8 cellular contexts compared by ENCODE assay signal in genomic region chr1:155227261-155228095, GRCh38. TPM values are rescaled to one million over a fixed set of nuclear protein-coding genes. Genes with fewer than 3 reads are reported as not detected.
DNase-seq lines count a peak whose midpoint lies in the region; ATAC-seq and TF ChIP-seq lines count a peak whose summit lies in the region.

No MANE protein-coding gene starts in this region.

- H3K4me1 ChIP-seq in BLaER1 (peaks cover 51% of the 10 kb centered on the region), colonic mucosa (peaks cover 10% of the 10 kb centered on the region)

- DNase-seq in NCI-H524 treated with DMSO at 0.1 percent for 48 hours (lab: John Stamatoyannopoulos, UW) (peak; percentile 88), colonic mucosa (peak; percentile 99), left kidney (ENCODE audit: low read depth, low spot score) (peak; percentile 100)
- DNase-seq in activated CD4-positive, alpha-beta T cell treated with anti-CD3 and anti-CD28 coated beads for 48 hours, result peak; percentile 100
- peak; percentile 99 for DNase-seq in stimulated activated CD4-positive, alpha-beta T cell treated with anti-CD3 and anti-CD28 coated beads, Interleukin-1b, Interleukin-23, amount 100 ng/mL, for 48 hours

- H3K4me3 ChIP-seq in BLaER1, result peak overlapping the region; percentile 77
- peak overlapping the region; percentile 67 for H3K4me3 ChIP-seq in colonic mucosa

- H3K9ac ChIP-seq in BLaER1 (peak overlapping the region; percentile 90), colonic mucosa (ENCODE audit: low read depth in 2 of 2, low read length in 2 of 2) (peak overlapping the region; percentile 75 to 89)

- H3K27ac ChIP-seq in BLaER1, result peak overlapping the region; percentile 91
- peak overlapping the region; percentile 89 for H3K27ac ChIP-seq in colonic mucosa

- no peak for TF ChIP-seq CTCF in colonic mucosa (IDR thresholded peaks at IDR 0.05)

- H3K9me3 ChIP-seq in BLaER1 (no peaks in the 10 kb centered on the region), colonic mucosa (no peaks in the 10 kb centered on the region)

- H3K27me3 ChIP-seq in BLaER1, result no peaks in the 10 kb centered on the region
- H3K27me3 ChIP-seq in colonic mucosa, result no peaks in the 10 kb centered on the region

- ATAC-seq in GM19324 (IDR thresholded peaks at IDR 0.05; ENCODE audit: low FRiP score, unreplicated experiment) (peak; percentile 94), HG03460 (IDR thresholded peaks at IDR 0.05; ENCODE audit: unreplicated experiment) (peak; percentile 88)

- H3K4me2 ChIP-seq in BLaER1, result peak overlapping the region; percentile 88

- H3K36me3 ChIP-seq in BLaER1, result no peaks in the 10 kb centered on the region
- H3K36me3 ChIP-seq in colonic mucosa, result no peaks in the 10 kb centered on the region

- intact Hi-C loops in colonic mucosa (cut with DNase I), result loop anchor here (2.0 kb wide), 1 partner anchor 19 kb away; the partner anchor contains the start of gene MTX1

- H4K20me1 ChIP-seq in BLaER1, result no peaks in the 10 kb centered on the region

RNA-seq across cellular contexts. Expression of gene MTX1, which starts 19.0 kb away (rescaled TPM):
- 10 to 100 TPM; 37.5 to 55.8 TPM for total RNA-seq in colonic mucosa

RNA-seq across cellular contexts. Expression of gene THBS3, which starts 19.8 kb away (rescaled TPM):
- 10 to 100 TPM; 12.2 to 16.0 TPM for total RNA-seq in colonic mucosa

RNA-seq across cellular contexts. Expression of gene ENTREP3, which starts 27.8 kb away (rescaled TPM):
- total RNA-seq in colonic mucosa, result 10 to 100 TPM; 22.0 to 34.2 TPM

RNA-seq across cellular contexts. Expression of gene SCAMP3, which starts 34.7 kb away (rescaled TPM):
- total RNA-seq in colonic mucosa, result 10 to 100 TPM; 41.5 to 67.7 TPM

RNA-seq across cellular contexts. Expression of gene CLK2, which starts 45.8 kb away (rescaled TPM):
- 10 to 100 TPM; 31.7 to 66.4 TPM for total RNA-seq in colonic mucosa

Comparison
In these comparisons a context has a peak if more than half of its experiments do, and no peak if none do; other contexts are left out.
1. Peak in every context shown above with its lines: DNase-seq, ATAC-seq, H3K4me3 ChIP-seq and H3K27ac ChIP-seq.